Comparison of ENCODE assay signal across 16 cellular contexts in the genomic region with DNA sequence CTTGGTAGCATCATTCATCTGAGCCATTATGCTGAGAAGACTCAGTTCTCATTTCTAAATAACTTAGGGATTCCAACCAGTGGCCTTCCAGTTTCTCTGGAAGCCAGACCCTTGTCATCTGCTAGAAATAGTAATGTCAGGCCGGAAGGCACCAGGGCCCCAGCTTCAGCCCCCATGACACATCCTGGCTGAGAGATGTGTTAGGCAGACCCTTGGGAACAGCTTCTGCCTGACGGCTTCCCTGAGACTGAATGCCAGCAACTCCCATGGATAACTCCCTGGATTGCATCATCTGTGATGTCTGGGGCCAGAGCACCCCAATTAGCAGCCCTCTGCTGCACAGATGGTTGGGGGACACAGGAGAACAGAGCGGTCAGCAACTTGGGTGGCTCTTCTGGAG.
"Had no signal": no experiment of that assay in that cellular context is flagged by ENCODE, and none has a peak within 500 bp of the region (broad histone marks: within the 10 kb centered on the region; RNA-seq: fewer than 3 reads in every experiment).

No MANE protein-coding gene starts in this region.

- ATAC-seq: activated CD4-positive, CD25-positive, alpha-beta regulatory T cell treated with anti-CD3 and anti-CD28 coated beads, Interleukin-2, amount 50 U/mL, for 24 hours; activated CD8-positive, alpha-beta T cell treated with anti-CD3 and anti-CD28 coated beads, Interleukin-2, amount 10 ng/mL, durations not matched to agents 7 days and 5 days; left colon; natural killer cell treated with Interleukin-12 subunit alpha and Interleukin-12 subunit beta and Interleukin-15 and Interleukin-18, amount 100 ng/mL, for 72 hours; pancreas had no signal

- H3K4me1 ChIP-seq: pancreas, suprapubic skin, uterus had no signal

- H3K4me3 ChIP-seq: coronary artery, lung, pancreas, skin epidermis, suprapubic skin, transverse colon, uterus had no signal

- H3K27ac ChIP-seq: coronary artery, neutrophil, pancreas, skin epidermis, suprapubic skin, transverse colon, uterus had no signal

- H3K36me3 ChIP-seq: neutrophil, pancreas, suprapubic skin, transverse colon, uterus had no signal

- DNase-seq: activated CD4-positive, alpha-beta T cell treated with anti-CD3 and anti-CD28 coated beads, Interleukin-2, amount 10 ng/mL, durations not matched to agents 7 days and 5 days; activated CD8-positive, alpha-beta T cell treated with anti-CD3 and anti-CD28 coated beads, Interleukin-2, amount 10 ng/mL, durations not matched to agents 7 days and 5 days; activated naive CD4-positive, alpha-beta T cell treated with Interleukin-2 at 50 U/mL for 16 hours; activated naive CD8-positive, alpha-beta T cell treated with anti-CD3 and anti-CD28 coated beads, Interleukin-2, amount 10 ng/mL, durations not matched to agents 7 days and 5 days; activated T-cell treated with anti-CD3 and anti-CD28 coated beads, Interleukin-2, amount 50 U/mL, for 24 hours; left colon; pancreas; transverse colon; uterus had no signal

- H3K27me3 ChIP-seq: neutrophil, pancreas, suprapubic skin, transverse colon, uterus had no signal

- H3K9me3 ChIP-seq: neutrophil, pancreas, suprapubic skin, transverse colon, uterus had no signal
